ENCODE assay signal across 1 cellular context in genomic region chr6:56798163-56798562, GRCh38.
TF ChIP-seq lines count a peak whose summit lies in the region.

No MANE protein-coding gene starts in this region.

TF ChIP-seq in GM23338, 12 proteins besides CTCF, POLR2A, EP300 and RAD21 (continued from another document):
- TF ChIP-seq ZNF114 (CRISPR knock-in tag; IDR thresholded peaks at IDR 0.05) (no peak), POLR2AphosphoS5 (IDR thresholded peaks at IDR 0.05; ENCODE audit: low read depth) (no peak), CREB1 (CRISPR knock-in tag; IDR thresholded peaks at IDR 0.05; ENCODE audit: low read depth) (no peak), EZH2 (IDR thresholded peaks at IDR 0.05; ENCODE audit: low read depth, unreplicated experiment) (no peak), EZH2phosphoT487 (IDR thresholded peaks at IDR 0.05; ENCODE audit: unreplicated experiment) (no peak), STAT1 (IDR thresholded peaks at IDR 0.05; ENCODE audit: unreplicated experiment) (no peak), ETS1 (IDR thresholded peaks at IDR 0.05) (no peak)
- TF ChIP-seq, protein P1, sequence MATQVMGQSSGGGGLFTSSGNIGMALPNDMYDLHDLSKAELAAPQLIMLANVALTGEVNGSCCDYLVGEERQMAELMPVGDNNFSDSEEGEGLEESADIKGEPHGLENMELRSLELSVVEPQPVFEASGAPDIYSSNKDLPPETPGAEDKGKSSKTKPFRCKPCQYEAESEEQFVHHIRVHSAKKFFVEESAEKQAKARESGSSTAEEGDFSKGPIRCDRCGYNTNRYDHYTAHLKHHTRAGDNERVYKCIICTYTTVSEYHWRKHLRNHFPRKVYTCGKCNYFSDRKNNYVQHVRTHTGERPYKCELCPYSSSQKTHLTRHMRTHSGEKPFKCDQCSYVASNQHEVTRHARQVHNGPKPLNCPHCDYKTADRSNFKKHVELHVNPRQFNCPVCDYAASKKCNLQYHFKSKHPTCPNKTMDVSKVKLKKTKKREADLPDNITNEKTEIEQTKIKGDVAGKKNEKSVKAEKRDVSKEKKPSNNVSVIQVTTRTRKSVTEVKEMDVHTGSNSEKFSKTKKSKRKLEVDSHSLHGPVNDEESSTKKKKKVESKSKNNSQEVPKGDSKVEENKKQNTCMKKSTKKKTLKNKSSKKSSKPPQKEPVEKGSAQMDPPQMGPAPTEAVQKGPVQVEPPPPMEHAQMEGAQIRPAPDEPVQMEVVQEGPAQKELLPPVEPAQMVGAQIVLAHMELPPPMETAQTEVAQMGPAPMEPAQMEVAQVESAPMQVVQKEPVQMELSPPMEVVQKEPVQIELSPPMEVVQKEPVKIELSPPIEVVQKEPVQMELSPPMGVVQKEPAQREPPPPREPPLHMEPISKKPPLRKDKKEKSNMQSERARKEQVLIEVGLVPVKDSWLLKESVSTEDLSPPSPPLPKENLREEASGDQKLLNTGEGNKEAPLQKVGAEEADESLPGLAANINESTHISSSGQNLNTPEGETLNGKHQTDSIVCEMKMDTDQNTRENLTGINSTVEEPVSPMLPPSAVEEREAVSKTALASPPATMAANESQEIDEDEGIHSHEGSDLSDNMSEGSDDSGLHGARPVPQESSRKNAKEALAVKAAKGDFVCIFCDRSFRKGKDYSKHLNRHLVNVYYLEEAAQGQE (IDR thresholded peaks at IDR 0.05; ENCODE audit: unreplicated experiment) = no peak
